8 cellular contexts compared by ENCODE assay signal in genomic region chr3:28347374-28348285, GRCh38. TPM values are rescaled to one million over a fixed set of nuclear protein-coding genes. Genes with fewer than 3 reads are reported as not detected.
A peak's percentile ranks its signal among the peaks of the same experiment; 100 is the strongest.
DNase-seq lines count a peak whose midpoint lies in the region; ATAC-seq, FAIRE-seq and TF ChIP-seq lines count a peak whose summit lies in the region.

No MANE protein-coding gene starts in this region.

- POLR2A ChIA-PET in A549 (lab: Yijun Ruan, JAX) = no interaction called here

- TF ChIP-seq POLR2A in A549 (IDR thresholded peaks at IDR 0.05; ENCODE audit: low read length) = no peak
- TF ChIP-seq POLR2A in prostate gland (IDR thresholded peaks at IDR 0.05) = no peak

- H3K4me3 ChIP-seq in A549 = peak overlapping the region; percentile 67
- H3K4me3 ChIP-seq in H7 (ENCODE audit: insufficient read depth, low read depth, low read length) = peak overlapping the region; percentile 84
- peak overlapping the region; percentile 69 for H3K4me3 ChIP-seq in WI38 (ENCODE audit: low read depth, low read length)
- peak overlapping the region; percentile 79 to 91 for H3K4me3 ChIP-seq in foreskin fibroblast (ENCODE audit: low read depth in 1 of 2, low read length in 2 of 2)
- H3K4me3 ChIP-seq in prostate gland = peak overlapping the region; percentile 63 to 64

- DNase-seq in A549 (ENCODE audit: low read depth in 1 of 2, low spot score in 1 of 2) (no peak), H7 (peak; percentile 2), foreskin fibroblast (peak; percentile 68 to 84), prostate gland (ENCODE audit: low spot score) (no peak), GDM1 (lab: John Stamatoyannopoulos, UW) (no peak), KG1 (lab: John Stamatoyannopoulos, UW) (no peak)

- peak overlapping the region; percentile 75 for H3K4me2 ChIP-seq in A549

- CTCF ChIA-PET in A549 (lab: Yijun Ruan, JAX) = interaction anchor here (1.7 to 2.8 kb wide), 3 partner anchors 12 to 635 kb away, joined by 7 to 9 read pairs (median 8); partner anchors contain the start of gene EOMES

- ATAC-seq in A549 = no peak
- no peak for ATAC-seq in HG03135 (IDR thresholded peaks at IDR 0.05; ENCODE audit: unreplicated experiment)

- no peak for FAIRE-seq in A549 (lab: Jason Lieb, UNC)

- no peaks in the 10 kb centered on the region for H3K36me3 ChIP-seq in H7 (replicated peaks; ENCODE audit: control insufficient read depth, insufficient read depth, low read length)
- H3K36me3 ChIP-seq in prostate gland = no peaks in the 10 kb centered on the region

- no peaks in the 10 kb centered on the region for H3K9me3 ChIP-seq in A549
- H3K9me3 ChIP-seq in prostate gland = no peaks in the 10 kb centered on the region

- 13% methylated on average over 17 of the region's 17 CpGs for WGBS in A549 (ENCODE audit: missing lambda C conversion rate)
- 18% methylated on average over 17 of the region's 17 CpGs for WGBS in prostate gland

- H3K27ac ChIP-seq in A549 = peak overlapping the region; percentile 97 to 98
- peak overlapping the region; percentile 95 to 98 for H3K27ac ChIP-seq in prostate gland

- peaks cover 27% of the 10 kb centered on the region for H3K4me1 ChIP-seq in A549
- peaks cover 5% of the 10 kb centered on the region for H3K4me1 ChIP-seq in prostate gland (replicated peaks)

- TF ChIP-seq CTCF in A549 (IDR thresholded peaks at IDR 0.05) (no peak), WI38 (IDR thresholded peaks at IDR 0.05; ENCODE audit: low read depth, low read length) (no peak), foreskin fibroblast (IDR thresholded peaks at IDR 0.05; ENCODE audit: low read depth, low read length) (no peak), prostate gland (IDR thresholded peaks at IDR 0.05) (no peak)

- TF ChIP-seq RAD21 in A549 (conservative IDR thresholded peaks at IDR 0.05 in 1 of 2, IDR thresholded peaks at IDR 0.05 in 1 of 2) = no peak

- H3K27me3 ChIP-seq in H7 (ENCODE audit: control insufficient read depth, insufficient read depth, low read length) (no peaks in the 10 kb centered on the region), prostate gland (replicated peaks; ENCODE audit: insufficient read depth) (no peaks in the 10 kb centered on the region)

- no peak for TF ChIP-seq EP300 in A549 (IDR thresholded peaks at IDR 0.05)

- intact Hi-C loops in prostate gland (cut with DNase I) = no loop called here

TF ChIP-seq in A549, 52 proteins besides CTCF, POLR2A, EP300 and RAD21:
- TF ChIP-seq CEBPB (IDR thresholded peaks at IDR 0.05) (peak; percentile 64 to 82; a peak in 3 of 4 replicates), ESRRA (IDR thresholded peaks at IDR 0.05; ENCODE audit: borderline replicate concordance, low read length) (no peak)

RNA-seq across cellular contexts. Expression of gene ZCWPW2, which starts 0.9 kb away (rescaled TPM):
- 0.21 and 0.34 TPM in 2 replicates for polyA plus RNA-seq in A549 (2011; rRNA removed)
- 0.09 TPM in 1 of 2 replicates, not detected in the other for polyA plus RNA-seq in A549 (2012; cell fraction: cytosol; rRNA removed)
- not detected in 2 replicates for polyA plus RNA-seq in A549 (2012; cell fraction: nucleus; rRNA removed)
- polyA plus RNA-seq in A549 (2017; fragmentation: RNase III; extraction: RNeasy Plus Mini Kit Qiagen cat#74134 plus additional on column Dnase treatment) = 0.06 to 0.09 TPM in 2 of 3 replicates, not detected in the other
- polyA minus RNA-seq in A549 (2011; rRNA and poly(A)+ RNA removed) = not detected in 2 replicates
- total RNA-seq in H7 (2014; rRNA removed; shearing (Covaris generic)) = 0.28 and 0.48 TPM in 2 replicates
- 1 to 10 TPM in 1 of 2 donors, under 1 TPM in 1; 0.80 to 1.7 TPM for total RNA-seq in prostate gland

RNA-seq across cellular contexts. Expression of gene AZI2, which starts 1.0 kb away (rescaled TPM):
- polyA plus RNA-seq in A549 (2011; rRNA removed) (86.4 and 99.4 TPM in 2 replicates), A549 (2017; fragmentation: RNase III; extraction: RNeasy Plus Mini Kit Qiagen cat#74134 plus additional on column Dnase treatment) (35.6 to 42.4 TPM (median 37.1 TPM) in 3 replicates)
- 21.9 and 23.5 TPM in 2 replicates for polyA plus RNA-seq in A549 (2012; cell fraction: cytosol; rRNA removed)
- 9.1 and 11.0 TPM in 2 replicates for polyA plus RNA-seq in A549 (2012; cell fraction: nucleus; rRNA removed)
- 18.6 and 23.8 TPM in 2 replicates for polyA minus RNA-seq in A549 (2011; rRNA and poly(A)+ RNA removed)
- total RNA-seq in H7 (2014; rRNA removed; shearing (Covaris generic)) = 27.0 and 50.8 TPM in 2 replicates
- 10 to 100 TPM; 45.4 to 55.2 TPM for total RNA-seq in prostate gland

Comparison
In these comparisons a context has a peak if more than half of its experiments do, and no peak if none do; other contexts are left out.
1. DNase-seq: peak in H7 (single experiment) and foreskin fibroblast (2 of 2); none in A549 (0 of 2), prostate gland (single experiment), GDM1 (single experiment) and KG1 (single experiment).
2. Peak in every context shown above with its lines, with median percentiles within 50 percentile points of each other: H3K4me3 ChIP-seq.